In the genomic region with DNA sequence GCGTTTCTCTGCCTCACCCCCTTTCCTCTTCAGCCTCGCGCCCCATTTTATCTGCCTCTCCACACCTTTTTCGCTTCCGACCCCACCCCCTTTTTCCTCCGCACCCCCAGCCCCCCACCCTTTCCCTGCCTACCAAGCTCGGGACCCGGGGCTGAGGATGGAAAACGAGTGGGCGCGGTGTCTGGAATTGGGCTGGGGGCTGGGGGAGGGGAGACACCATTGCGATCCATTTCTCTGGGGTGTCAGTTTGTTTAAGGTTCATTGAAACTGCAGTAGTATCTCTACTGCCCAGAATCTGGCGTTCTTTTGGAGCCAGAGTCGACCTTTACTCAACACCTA, we compare ENCODE assay signal across 1 cellular context.
TF ChIP-seq lines count a peak whose summit lies in the region.

No MANE protein-coding gene starts in this region.

TF ChIP-seq in H1, 55 proteins besides CTCF, POLR2A, EP300 and RAD21 (continued from another document):
- TF ChIP-seq, protein P1, sequence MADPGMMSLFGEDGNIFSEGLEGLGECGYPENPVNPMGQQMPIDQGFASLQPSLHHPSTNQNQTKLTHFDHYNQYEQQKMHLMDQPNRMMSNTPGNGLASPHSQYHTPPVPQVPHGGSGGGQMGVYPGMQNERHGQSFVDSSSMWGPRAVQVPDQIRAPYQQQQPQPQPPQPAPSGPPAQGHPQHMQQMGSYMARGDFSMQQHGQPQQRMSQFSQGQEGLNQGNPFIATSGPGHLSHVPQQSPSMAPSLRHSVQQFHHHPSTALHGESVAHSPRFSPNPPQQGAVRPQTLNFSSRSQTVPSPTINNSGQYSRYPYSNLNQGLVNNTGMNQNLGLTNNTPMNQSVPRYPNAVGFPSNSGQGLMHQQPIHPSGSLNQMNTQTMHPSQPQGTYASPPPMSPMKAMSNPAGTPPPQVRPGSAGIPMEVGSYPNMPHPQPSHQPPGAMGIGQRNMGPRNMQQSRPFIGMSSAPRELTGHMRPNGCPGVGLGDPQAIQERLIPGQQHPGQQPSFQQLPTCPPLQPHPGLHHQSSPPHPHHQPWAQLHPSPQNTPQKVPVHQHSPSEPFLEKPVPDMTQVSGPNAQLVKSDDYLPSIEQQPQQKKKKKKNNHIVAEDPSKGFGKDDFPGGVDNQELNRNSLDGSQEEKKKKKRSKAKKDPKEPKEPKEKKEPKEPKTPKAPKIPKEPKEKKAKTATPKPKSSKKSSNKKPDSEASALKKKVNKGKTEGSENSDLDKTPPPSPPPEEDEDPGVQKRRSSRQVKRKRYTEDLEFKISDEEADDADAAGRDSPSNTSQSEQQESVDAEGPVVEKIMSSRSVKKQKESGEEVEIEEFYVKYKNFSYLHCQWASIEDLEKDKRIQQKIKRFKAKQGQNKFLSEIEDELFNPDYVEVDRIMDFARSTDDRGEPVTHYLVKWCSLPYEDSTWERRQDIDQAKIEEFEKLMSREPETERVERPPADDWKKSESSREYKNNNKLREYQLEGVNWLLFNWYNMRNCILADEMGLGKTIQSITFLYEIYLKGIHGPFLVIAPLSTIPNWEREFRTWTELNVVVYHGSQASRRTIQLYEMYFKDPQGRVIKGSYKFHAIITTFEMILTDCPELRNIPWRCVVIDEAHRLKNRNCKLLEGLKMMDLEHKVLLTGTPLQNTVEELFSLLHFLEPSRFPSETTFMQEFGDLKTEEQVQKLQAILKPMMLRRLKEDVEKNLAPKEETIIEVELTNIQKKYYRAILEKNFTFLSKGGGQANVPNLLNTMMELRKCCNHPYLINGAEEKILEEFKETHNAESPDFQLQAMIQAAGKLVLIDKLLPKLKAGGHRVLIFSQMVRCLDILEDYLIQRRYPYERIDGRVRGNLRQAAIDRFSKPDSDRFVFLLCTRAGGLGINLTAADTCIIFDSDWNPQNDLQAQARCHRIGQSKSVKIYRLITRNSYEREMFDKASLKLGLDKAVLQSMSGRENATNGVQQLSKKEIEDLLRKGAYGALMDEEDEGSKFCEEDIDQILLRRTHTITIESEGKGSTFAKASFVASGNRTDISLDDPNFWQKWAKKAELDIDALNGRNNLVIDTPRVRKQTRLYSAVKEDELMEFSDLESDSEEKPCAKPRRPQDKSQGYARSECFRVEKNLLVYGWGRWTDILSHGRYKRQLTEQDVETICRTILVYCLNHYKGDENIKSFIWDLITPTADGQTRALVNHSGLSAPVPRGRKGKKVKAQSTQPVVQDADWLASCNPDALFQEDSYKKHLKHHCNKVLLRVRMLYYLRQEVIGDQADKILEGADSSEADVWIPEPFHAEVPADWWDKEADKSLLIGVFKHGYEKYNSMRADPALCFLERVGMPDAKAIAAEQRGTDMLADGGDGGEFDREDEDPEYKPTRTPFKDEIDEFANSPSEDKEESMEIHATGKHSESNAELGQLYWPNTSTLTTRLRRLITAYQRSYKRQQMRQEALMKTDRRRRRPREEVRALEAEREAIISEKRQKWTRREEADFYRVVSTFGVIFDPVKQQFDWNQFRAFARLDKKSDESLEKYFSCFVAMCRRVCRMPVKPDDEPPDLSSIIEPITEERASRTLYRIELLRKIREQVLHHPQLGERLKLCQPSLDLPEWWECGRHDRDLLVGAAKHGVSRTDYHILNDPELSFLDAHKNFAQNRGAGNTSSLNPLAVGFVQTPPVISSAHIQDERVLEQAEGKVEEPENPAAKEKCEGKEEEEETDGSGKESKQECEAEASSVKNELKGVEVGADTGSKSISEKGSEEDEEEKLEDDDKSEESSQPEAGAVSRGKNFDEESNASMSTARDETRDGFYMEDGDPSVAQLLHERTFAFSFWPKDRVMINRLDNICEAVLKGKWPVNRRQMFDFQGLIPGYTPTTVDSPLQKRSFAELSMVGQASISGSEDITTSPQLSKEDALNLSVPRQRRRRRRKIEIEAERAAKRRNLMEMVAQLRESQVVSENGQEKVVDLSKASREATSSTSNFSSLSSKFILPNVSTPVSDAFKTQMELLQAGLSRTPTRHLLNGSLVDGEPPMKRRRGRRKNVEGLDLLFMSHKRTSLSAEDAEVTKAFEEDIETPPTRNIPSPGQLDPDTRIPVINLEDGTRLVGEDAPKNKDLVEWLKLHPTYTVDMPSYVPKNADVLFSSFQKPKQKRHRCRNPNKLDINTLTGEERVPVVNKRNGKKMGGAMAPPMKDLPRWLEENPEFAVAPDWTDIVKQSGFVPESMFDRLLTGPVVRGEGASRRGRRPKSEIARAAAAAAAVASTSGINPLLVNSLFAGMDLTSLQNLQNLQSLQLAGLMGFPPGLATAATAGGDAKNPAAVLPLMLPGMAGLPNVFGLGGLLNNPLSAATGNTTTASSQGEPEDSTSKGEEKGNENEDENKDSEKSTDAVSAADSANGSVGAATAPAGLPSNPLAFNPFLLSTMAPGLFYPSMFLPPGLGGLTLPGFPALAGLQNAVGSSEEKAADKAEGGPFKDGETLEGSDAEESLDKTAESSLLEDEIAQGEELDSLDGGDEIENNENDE (IDR thresholded peaks at IDR 0.05; ENCODE audit: insufficient replicate concordance, low read length), result no peak
